Comparison of ENCODE assay signal across 8 cellular contexts in the genomic region with DNA sequence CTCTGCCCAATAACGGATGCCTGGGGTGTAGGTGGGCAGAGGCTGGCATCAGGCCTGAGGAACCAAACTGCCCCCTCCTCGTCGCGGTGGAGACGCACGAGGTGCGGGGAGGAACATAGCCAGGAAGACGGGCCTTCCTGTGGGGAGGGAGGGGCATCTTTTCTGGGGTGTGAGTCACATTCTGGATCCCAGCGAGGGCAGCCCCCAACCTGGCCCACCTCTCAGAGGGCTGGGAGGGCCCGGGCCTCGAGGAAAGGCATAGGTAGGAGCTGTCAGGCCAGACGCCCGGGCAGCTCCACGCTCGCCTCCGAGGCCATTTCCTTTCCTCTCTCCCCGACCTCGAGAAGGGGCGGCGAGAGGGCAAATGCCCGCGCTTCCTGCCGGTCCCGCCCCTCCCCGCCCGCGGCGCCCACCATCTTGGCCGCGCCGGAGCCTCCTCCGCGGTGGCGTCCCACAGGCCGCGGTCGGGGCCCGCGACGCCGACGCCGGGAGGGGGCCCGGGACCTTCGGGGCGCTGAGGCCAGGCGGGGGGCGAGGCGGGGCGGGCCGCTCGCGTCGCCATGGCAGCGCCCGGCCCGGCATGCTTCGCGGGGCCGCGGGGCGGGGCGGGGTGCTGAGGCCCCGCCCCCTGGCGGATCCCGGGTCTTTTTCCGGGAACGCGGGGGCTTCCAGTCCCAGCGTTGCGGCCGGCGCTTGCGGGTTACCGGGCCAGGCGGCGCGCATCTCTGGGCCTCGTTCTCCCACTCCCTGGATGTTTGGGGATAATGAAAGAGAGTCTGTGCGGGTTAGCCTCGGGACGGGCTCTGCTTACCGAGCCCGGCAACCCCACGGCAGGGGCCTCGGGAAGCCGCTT. TPM values are rescaled to one million over a fixed set of nuclear protein-coding genes. Genes with fewer than 3 reads are reported as not detected.
DNase-seq lines count a peak whose midpoint lies in the region; ATAC-seq and TF ChIP-seq lines count a peak whose summit lies in the region.

No MANE protein-coding gene starts in this region.

- H3K4me3 ChIP-seq in BLaER1 treated with 17β-estradiol and CSF1 and Interleukin-3, amounts not matched to agents 10 nM and 100 nM: peak overlapping the region; percentile 63 to 80 (median 75)
- peak overlapping the region; percentile 65 for H3K4me3 ChIP-seq in HUES6 (ENCODE audit: low read depth, low read length)
- peak overlapping the region; percentile 92 for H3K4me3 ChIP-seq in SK-N-MC
- H3K4me3 ChIP-seq in osteoblast (ENCODE audit: insufficient read depth, low read length): peak overlapping the region; percentile 82
- H3K4me3 ChIP-seq in thoracic aorta: peak overlapping the region; percentile 91

- H3K79me2 ChIP-seq in osteoblast (ENCODE audit: insufficient read depth, low read length): peaks cover 94% of the 10 kb centered on the region

- H3K27ac Mint-ChIP-seq in activated naive CD4-positive, alpha-beta T cell treated with anti-CD3 and anti-CD28 coated beads, Interleukin-2, amount 10 ng/mL, durations not matched to agents 7 days and 5 days: peak overlapping the region; percentile 94
- peak overlapping the region; percentile 85 for H3K27ac Mint-ChIP-seq in glutamatergic neuron (ENCODE audit: unreplicated experiment)

- H3K9me3 Mint-ChIP-seq in activated naive CD4-positive, alpha-beta T cell treated with anti-CD3 and anti-CD28 coated beads, Interleukin-2, amount 10 ng/mL, durations not matched to agents 7 days and 5 days: no peaks in the 10 kb centered on the region
- peaks cover 15% of the 10 kb centered on the region for H3K9me3 Mint-ChIP-seq in glutamatergic neuron (ENCODE audit: unreplicated experiment)

- peak overlapping the region; percentile 84 to 94 (median 90) for H3K27ac ChIP-seq in BLaER1 treated with 17β-estradiol and CSF1 and Interleukin-3, amounts not matched to agents 10 nM and 100 nM
- H3K27ac ChIP-seq in HUES6 (ENCODE audit: low read depth, low read length) (peak overlapping the region; percentile 67; the same call in 1 of the 2 replicates), SK-N-MC (peak overlapping the region; percentile 87), osteoblast (ENCODE audit: low read depth, low read length) (peak overlapping the region; percentile 90), thoracic aorta (peak overlapping the region; percentile 93 to 98)

- no peaks in the 10 kb centered on the region for H3K27me3 Mint-ChIP-seq in activated naive CD4-positive, alpha-beta T cell treated with anti-CD3 and anti-CD28 coated beads, Interleukin-2, amount 10 ng/mL, durations not matched to agents 7 days and 5 days
- H3K27me3 Mint-ChIP-seq in glutamatergic neuron (ENCODE audit: unreplicated experiment): peaks cover 27% of the 10 kb centered on the region

- peak overlapping the region; percentile 95 to 100 (median 99) for H3K4me2 ChIP-seq in BLaER1 treated with 17β-estradiol and CSF1 and Interleukin-3, amounts not matched to agents 10 nM and 100 nM
- peak overlapping the region; percentile 93 for H3K4me2 ChIP-seq in osteoblast (ENCODE audit: insufficient read depth, low read length)

- no peaks in the 10 kb centered on the region for H3K9me3 ChIP-seq in BLaER1 treated with 17β-estradiol and CSF1 and Interleukin-3, amounts not matched to agents 10 nM and 100 nM (replicated peaks in 1 of 11)
- H3K9me3 ChIP-seq in HUES6 (ENCODE audit: control insufficient read depth, insufficient read depth, low read depth, low read length) (no peaks in the 10 kb centered on the region), SK-N-MC (ENCODE audit: low read depth, low read length) (no peaks in the 10 kb centered on the region), osteoblast (ENCODE audit: low read depth, low read length) (no peaks in the 10 kb centered on the region), thoracic aorta (no peaks in the 10 kb centered on the region)

- no peaks in the 10 kb centered on the region for H3K36me3 Mint-ChIP-seq in activated naive CD4-positive, alpha-beta T cell treated with anti-CD3 and anti-CD28 coated beads, Interleukin-2, amount 10 ng/mL, durations not matched to agents 7 days and 5 days
- no peaks in the 10 kb centered on the region for H3K36me3 Mint-ChIP-seq in glutamatergic neuron (ENCODE audit: unreplicated experiment)

- H3K9ac ChIP-seq in BLaER1 treated with 17β-estradiol and CSF1 and Interleukin-3, amounts not matched to agents 10 nM and 100 nM: peak overlapping the region; percentile 82 to 93 (median 87)
- H3K9ac ChIP-seq in HUES6 (ENCODE audit: low read length) (peak overlapping the region; percentile 54), SK-N-MC (ENCODE audit: insufficient read length) (peak overlapping the region; percentile 88)

- peaks cover 66% of the 10 kb centered on the region for H3K4me1 Mint-ChIP-seq in activated naive CD4-positive, alpha-beta T cell treated with anti-CD3 and anti-CD28 coated beads, Interleukin-2, amount 10 ng/mL, durations not matched to agents 7 days and 5 days
- peaks cover 59% of the 10 kb centered on the region for H3K4me1 Mint-ChIP-seq in glutamatergic neuron (ENCODE audit: low read depth, unreplicated experiment)

- TF ChIP-seq CTCF in glutamatergic neuron (IDR thresholded peaks at IDR 0.05; ENCODE audit: partially characterized antibody, unreplicated experiment) (no peak), osteoblast (IDR thresholded peaks at IDR 0.05; ENCODE audit: extremely low read depth, low read depth, low read length) (no peak), thoracic aorta (IDR thresholded peaks at IDR 0.05) (no peak)

- H4K20me1 ChIP-seq in BLaER1 treated with 17β-estradiol and CSF1 and Interleukin-3, amounts not matched to agents 10 nM and 100 nM: peaks cover 57 to 92% (median 87%) of the 10 kb centered on the region in 11 experiments
- peaks cover 63% of the 10 kb centered on the region for H4K20me1 ChIP-seq in osteoblast (ENCODE audit: insufficient read depth, low read length)

- peaks cover 0 to 9% (median 6%) of the 10 kb centered on the region in 11 experiments; a peak in 10 of 22 replicates for H3K27me3 ChIP-seq in BLaER1 treated with 17β-estradiol and CSF1 and Interleukin-3, amounts not matched to agents 10 nM and 100 nM
- peaks cover 64% of the 10 kb centered on the region for H3K27me3 ChIP-seq in HUES6 (ENCODE audit: control insufficient read depth, insufficient read depth, low read length)
- H3K27me3 ChIP-seq in osteoblast (ENCODE audit: insufficient read depth, low read length): no peaks in the 10 kb centered on the region
- H3K27me3 ChIP-seq in thoracic aorta (replicated peaks; ENCODE audit: insufficient read depth): no peaks in the 10 kb centered on the region

- peak overlapping the region; percentile 68 for H2AFZ ChIP-seq in osteoblast (ENCODE audit: low read length)

- H3K4me1 ChIP-seq in BLaER1 treated with 17β-estradiol and CSF1 and Interleukin-3, amounts not matched to agents 10 nM and 100 nM: peaks cover 77 to 97% (median 96%) of the 10 kb centered on the region in 10 experiments
- H3K4me1 ChIP-seq in HUES6 (ENCODE audit: control insufficient read depth, insufficient read depth, low read length) (peaks cover 46% of the 10 kb centered on the region), osteoblast (ENCODE audit: insufficient read depth, low read length) (peaks cover 68% of the 10 kb centered on the region), thoracic aorta (ENCODE audit: control insufficient read depth in 1 of 2, low read depth in 2 of 2) (peaks cover 33 to 74% of the 10 kb centered on the region in 2 donors)

- CTCF ChIA-PET in activated naive CD4-positive, alpha-beta T cell treated with anti-CD3 and anti-CD28 coated beads, Interleukin-2, amount 10 ng/mL, durations not matched to agents 7 days and 5 days (lab: Charles Lee): interaction anchor here (1.5 kb wide), 1 partner anchor 12 kb away, joined by 4 read pairs; no protein-coding TSS in a partner anchor

- H3K4me3 Mint-ChIP-seq in activated naive CD4-positive, alpha-beta T cell treated with anti-CD3 and anti-CD28 coated beads, Interleukin-2, amount 10 ng/mL, durations not matched to agents 7 days and 5 days: peak overlapping the region; percentile 88
- H3K4me3 Mint-ChIP-seq in glutamatergic neuron (ENCODE audit: unreplicated experiment): peak overlapping the region; percentile 83

- ATAC-seq in GM19351 (IDR thresholded peaks at IDR 0.05; ENCODE audit: unreplicated experiment) (peak; percentile 59), thoracic aorta (ENCODE audit: insufficient number of reproducible peaks, low FRiP score, low read depth) (peak; percentile 59)

- 0 out of 22 replicates have a peak, but pooled peaks cover 0 to 4% (median 0%) of the 10 kb centered on the region in 11 experiments for H3K36me3 ChIP-seq in BLaER1 treated with 17β-estradiol and CSF1 and Interleukin-3, amounts not matched to agents 10 nM and 100 nM
- H3K36me3 ChIP-seq in HUES6 (ENCODE audit: control insufficient read depth, insufficient read depth, low read length) (no peaks in the 10 kb centered on the region), SK-N-MC (ENCODE audit: insufficient read depth, low read length) (no peaks in the 10 kb centered on the region), osteoblast (ENCODE audit: insufficient read depth, low read length) (no peaks in the 10 kb centered on the region), thoracic aorta (no peaks in the 10 kb centered on the region)

- DNase-seq in SK-N-MC (ENCODE audit: low read depth, low spot score): no peak
- DNase-seq in activated naive CD4-positive, alpha-beta T cell treated with anti-CD3 and anti-CD28 coated beads, Interleukin-2, amount 10 ng/mL, durations not matched to agents 7 days and 5 days: peak; percentile 81
- peak; percentile 67 for DNase-seq in glutamatergic neuron
- DNase-seq in osteoblast (ENCODE audit: insufficient read length, low spot score, missing footprints): peak; percentile 98
- peak; percentile 36 for DNase-seq in thoracic aorta (ENCODE audit: low spot score)

RNA-seq across cellular contexts. Expression of a gene that starts 13.2 kb away (rescaled TPM):
- 70.2 TPM for total RNA-seq in glutamatergic neuron (ENCODE audit: unreplicated experiment)
- total RNA-seq in osteoblast: 14.4 and 15.6 TPM in 2 replicates
- 10 to 100 TPM; 21.0 to 31.5 TPM for total RNA-seq in thoracic aorta
